11 cellular contexts compared by ENCODE assay signal in genomic region chr5:143248822-143249579, GRCh38.
DNase-seq lines count a peak whose midpoint lies in the region; ATAC-seq and TF ChIP-seq lines count a peak whose summit lies in the region.
"Had no signal": no experiment of that assay in that cellular context is flagged by ENCODE, and none has a peak within 500 bp of the region (broad histone marks: within the 10 kb centered on the region; RNA-seq: fewer than 3 reads in every experiment).

No MANE protein-coding gene starts in this region.

- peak overlapping the region; percentile 92; the same call in 2 of the 3 replicates for H2BK15ac ChIP-seq in IMR-90 (ENCODE audit: low read depth, low read length)

- peak overlapping the region; percentile 90 for H2BK120ac ChIP-seq in IMR-90 (ENCODE audit: low read depth, low read length)

- H3K4me3 ChIP-seq in A673 (ENCODE audit: low read depth, low read length, poor library complexity, severe bottlenecking) (no peak overlapping the region), IMR-90 (ENCODE audit: insufficient read depth, low read depth, low read length) (no peak overlapping the region), brain microvascular endothelial cell (ENCODE audit: low read depth, low read length) (no peak overlapping the region)
- H3K4me3 ChIP-seq: BLaER1 treated with 17β-estradiol and CSF1 and Interleukin-3, amounts not matched to agents 10 nM and 100 nM had no signal

- peak overlapping the region; percentile 86 for H2AK9ac ChIP-seq in IMR-90 (replicated peaks; ENCODE audit: low read depth, low read length, poor library complexity)

- H3K4me2 ChIP-seq in IMR-90 (ENCODE audit: low read depth, low read length) = peak overlapping the region; percentile 11

- peak overlapping the region; percentile 96 for H2AK5ac ChIP-seq in IMR-90 (ENCODE audit: low read depth, low read length)

- intact Hi-C loops in A673 (cut with micrococcal nuclease; ENCODE audit: unreplicated experiment) = no loop called here
- intact Hi-C loops in IMR-90 (cut with micrococcal nuclease) = loop anchor here (5.0 kb wide), 1 partner anchor 153 kb away; the partner anchor contains the start of gene NR3C1

- peaks cover 20% of the 10 kb centered on the region for H3K9me1 ChIP-seq in IMR-90 (ENCODE audit: insufficient read depth, low read length)

- peak overlapping the region; percentile 96 for H2BK20ac ChIP-seq in IMR-90 (ENCODE audit: low read depth, low read length)

- DNase-seq in A673 (ENCODE audit: low spot score) (peak; percentile 8), IMR-90 (peak; percentile 91), brain microvascular endothelial cell (peak; percentile 62), kidney glomerular epithelial cell (lab: John Stamatoyannopoulos, UW) (peak; percentile 66), GDM1 (lab: John Stamatoyannopoulos, UW) (no peak), RPMI8226 (no peak)
- DNase-seq in stimulated activated CD4-positive, alpha-beta T cell treated with anti-CD3 and anti-CD28 coated beads, Interleukin-15, amount 100 ng/mL, for 24 hours = no peak
- DNase-seq: head of caudate nucleus, natural killer cell had no signal

- H3K9ac ChIP-seq in IMR-90 (ENCODE audit: low read depth, low read length) = peak overlapping the region; percentile 29; the same call in 1 of the 2 replicates
- H3K9ac ChIP-seq: BLaER1 treated with 17β-estradiol and CSF1 and Interleukin-3, amounts not matched to agents 10 nM and 100 nM had no signal

- ATAC-seq in IMR-90 (ENCODE audit: low read depth) = peak; percentile 71
- no peak for ATAC-seq in GM18511 (IDR thresholded peaks at IDR 0.05; ENCODE audit: unreplicated experiment)
- ATAC-seq: natural killer cell had no signal

- BruUV-seq in A673 (replicated peaks; lab: Mats Ljungman, UMichigan) (no TSS peak), IMR-90 (replicated peaks; lab: Mats Ljungman, UMichigan) (no TSS peak)

- no peaks in the 10 kb centered on the region for H3K27me3 ChIP-seq in A673 (replicated peaks; ENCODE audit: insufficient read depth, low read depth, low read length, poor library complexity)
- H3K27me3 ChIP-seq in IMR-90 (ENCODE audit: control insufficient read depth, insufficient read depth, low read length) = no peaks in the 10 kb centered on the region
- no peaks in the 10 kb centered on the region for H3K27me3 ChIP-seq in brain microvascular endothelial cell (replicated peaks)
- H3K27me3 ChIP-seq: BLaER1 treated with 17β-estradiol and CSF1 and Interleukin-3, amounts not matched to agents 10 nM and 100 nM had no signal

- H3K9me3 ChIP-seq in A673 (ENCODE audit: low read depth, low read length, poor library complexity, severe bottlenecking) (no peaks in the 10 kb centered on the region), IMR-90 (ENCODE audit: control insufficient read depth, insufficient read depth, low read length) (no peaks in the 10 kb centered on the region)

- no CpG with 5 or more reads among the region's 3 CpGs for WGBS in IMR-90 (ENCODE audit: extremely low coverage in 2 of 2, insufficient read length in 1 of 2), 2 experiments

- dilution Hi-C loops in IMR-90 (cut with HindIII; ENCODE audit: low sequenced_read_pairs, unreplicated experiment) = no loop called here

- H4K91ac ChIP-seq in IMR-90 (ENCODE audit: insufficient read depth, low read depth, low read length) = peak overlapping the region; percentile 93

- peak overlapping the region; percentile 98 for H3K18ac ChIP-seq in IMR-90 (ENCODE audit: low read depth, low read length)

- H4K5ac ChIP-seq in IMR-90 (ENCODE audit: low read depth, low read length) = peak overlapping the region; percentile 97

- H3K14ac ChIP-seq in IMR-90 (replicated peaks; ENCODE audit: low read depth, low read length) = peak overlapping the region; percentile 93

- TF ChIP-seq POLR2A in IMR-90 (IDR thresholded peaks at IDR 0.05; ENCODE audit: low read depth, low read length) = no peak

- TF ChIP-seq RAD21 in IMR-90 (IDR thresholded peaks at IDR 0.05; ENCODE audit: low read length) = no peak

- H4K20me1 ChIP-seq in IMR-90 (ENCODE audit: insufficient read depth, low read length) = no peaks in the 10 kb centered on the region
- H4K20me1 ChIP-seq: BLaER1 treated with 17β-estradiol and CSF1 and Interleukin-3, amounts not matched to agents 10 nM and 100 nM had no signal

- no peak for TF ChIP-seq CTCF in A673 (conservative IDR thresholded peaks at IDR 0.05; ENCODE audit: low read depth, low read length)
- no peak for TF ChIP-seq CTCF in IMR-90 (conservative IDR thresholded peaks at IDR 0.05; ENCODE audit: low read depth, low read length)
- TF ChIP-seq CTCF in brain microvascular endothelial cell (IDR thresholded peaks at IDR 0.05; ENCODE audit: low read depth, low read length, missing control alignments) = no peak

- H3K23ac ChIP-seq in IMR-90 (ENCODE audit: low read depth, low read length) = peak overlapping the region; percentile 83

- POLR2A ChIA-PET in A673 (lab: Charles Lee; ENCODE audit: low non-redundant PET) (interaction anchor here (0.6 kb wide), 1 partner anchor 494 kb away, joined by 3 read pairs; no protein-coding TSS in a partner anchor), IMR-90 (lab: Charles Lee; ENCODE audit: unreplicated experiment) (no interaction called here)

- H4K8ac ChIP-seq in IMR-90 (ENCODE audit: low read depth in 2 of 2, low read length in 2 of 2) = peak overlapping the region; percentile 24 to 90; a peak in 3 of 4 replicates

- CTCF ChIA-PET in A673 (lab: Charles Lee) (no interaction called here), IMR-90 (lab: Yijun Ruan, JAX) (interaction anchor here (1.2 kb wide), 1 partner anchor 32 kb away, joined by 3 read pairs; no protein-coding TSS in a partner anchor)

- H2BK5ac ChIP-seq in IMR-90 (ENCODE audit: low read depth, low read length, poor library complexity, severe bottlenecking) = peak overlapping the region; percentile 94

- H3K27ac ChIP-seq in A673 (ENCODE audit: low read depth, low read length, poor library complexity, severe bottlenecking) (no peak overlapping the region), IMR-90 (ENCODE audit: insufficient read depth, low read length) (peak overlapping the region; percentile 98), brain microvascular endothelial cell (no peak overlapping the region)
- H3K27ac ChIP-seq: BLaER1 treated with 17β-estradiol and CSF1 and Interleukin-3, amounts not matched to agents 10 nM and 100 nM had no signal

- H3K56ac ChIP-seq in IMR-90 (ENCODE audit: extremely low read depth, insufficient read depth, low read length) = peak overlapping the region; percentile 49

- H3K36me3 ChIP-seq in A673 (ENCODE audit: insufficient read depth, low read length, poor library complexity, severe bottlenecking) (no peaks in the 10 kb centered on the region), IMR-90 (ENCODE audit: control insufficient read depth, insufficient read depth, low read length) (no peaks in the 10 kb centered on the region), brain microvascular endothelial cell (replicated peaks) (no peaks in the 10 kb centered on the region)
- H3K36me3 ChIP-seq: BLaER1 treated with 17β-estradiol and CSF1 and Interleukin-3, amounts not matched to agents 10 nM and 100 nM had no signal

- peak overlapping the region; percentile 54 for H2AFZ ChIP-seq in IMR-90 (replicated peaks; ENCODE audit: low read length, poor library complexity)

- in situ Hi-C loops in IMR-90 (cut with MboI; ENCODE audit: low sequenced_read_pairs) (no loop called here), brain microvascular endothelial cell (cut with HindIII; ENCODE audit: low pct_ligation_motif_present, low sequenced_read_pairs) (no loop called here)

- peak overlapping the region; percentile 95 for H3K4ac ChIP-seq in IMR-90 (ENCODE audit: low read depth, low read length)

- peaks cover 0 to 6% of the 10 kb centered on the region in 2 experiments; a peak in 1 of 4 replicates for H3K79me1 ChIP-seq in IMR-90 (ENCODE audit: low read depth in 1 of 2, low read length in 2 of 2)

- H3K4me1 ChIP-seq in A673 (ENCODE audit: insufficient read depth, low read length, poor library complexity, severe bottlenecking) (peaks cover 5% of the 10 kb centered on the region), IMR-90 (ENCODE audit: control insufficient read depth, insufficient read depth, low read length) (peaks cover 28% of the 10 kb centered on the region)

TF ChIP-seq in IMR-90, 13 proteins besides CTCF, POLR2A, EP300 and RAD21:
- TF ChIP-seq NFE2L2 (IDR thresholded peaks at IDR 0.05; ENCODE audit: low read depth, low read length) (peak; percentile 94), MAFK (IDR thresholded peaks at IDR 0.05; ENCODE audit: low read depth, low read length) (peak; percentile 99), CHD1 (IDR thresholded peaks at IDR 0.05; ENCODE audit: low read depth, low read length) (no peak), USF2 (IDR thresholded peaks at IDR 0.05; ENCODE audit: low read depth, low read length) (no peak), CEBPB (IDR thresholded peaks at IDR 0.05; ENCODE audit: low read depth, low read length) (peak; percentile 71), FOS (IDR thresholded peaks at IDR 0.05; ENCODE audit: low read depth, low read length) (peak; percentile 60), MXI1 (IDR thresholded peaks at IDR 0.05; ENCODE audit: borderline replicate concordance, low read depth, low read length) (no peak), RFX5 (IDR thresholded peaks at IDR 0.05; ENCODE audit: low read depth, low read length) (no peak)

Comparison
In these comparisons a context has a peak if more than half of its experiments do, and no peak if none do; other contexts are left out.
1. DNase-seq: peak in A673 (single experiment), IMR-90 (single experiment), brain microvascular endothelial cell (single experiment) and kidney glomerular epithelial cell (single experiment); none in GDM1 (single experiment), stimulated activated CD4-positive, alpha-beta T cell treated with anti-CD3 and anti-CD28 coated beads, Interleukin-15, amount 100 ng/mL, for 24 hours (single experiment) and RPMI8226 (single experiment).